ENCODE assay signal across 8 cellular contexts in genomic region chrX:49054073-49054762, GRCh38. TPM values are rescaled to one million over a fixed set of nuclear protein-coding genes. Genes with fewer than 3 reads are reported as not detected.
DNase-seq lines count a peak whose midpoint lies in the region; ATAC-seq and TF ChIP-seq lines count a peak whose summit lies in the region.

No MANE protein-coding gene starts in this region.

- H3K36me3 ChIP-seq in A673 (ENCODE audit: insufficient read depth, low read length, poor library complexity, severe bottlenecking) (no peaks in the 10 kb centered on the region), IMR-90 (ENCODE audit: control insufficient read depth, insufficient read depth, low read length) (no peaks in the 10 kb centered on the region)

- in situ Hi-C loops in IMR-90 (cut with MboI; ENCODE audit: low sequenced_read_pairs) = loop anchor here (25.0 kb wide), 1 partner anchor 92 kb away; the partner anchor contains the start of genes KCND1 and OTUD5

- TF ChIP-seq RAD21 in IMR-90 (IDR thresholded peaks at IDR 0.05; ENCODE audit: low read length) = no peak

- H3K9me1 ChIP-seq in IMR-90 (ENCODE audit: insufficient read depth, low read length) = no peaks in the 10 kb centered on the region; the same call in 1 of the 2 replicates

- DNase-seq in A673 (ENCODE audit: low spot score) (no peak), IMR-90 (no peak), naive B cell (no peak), NCI-H1048 (lab: John Stamatoyannopoulos, UW) (no peak), DMS 273 (lab: John Stamatoyannopoulos, UW; ENCODE audit: unreplicated experiment) (no peak)

- H3K27ac ChIP-seq in A673 (ENCODE audit: low read depth, low read length, poor library complexity, severe bottlenecking) (peak overlapping the region; percentile 83), IMR-90 (ENCODE audit: insufficient read depth, low read length) (no peak overlapping the region), cingulate gyrus (ENCODE audit: low read depth, low read length) (peak overlapping the region; percentile 65)

- H3K4ac ChIP-seq in IMR-90 (ENCODE audit: low read depth, low read length) = peak overlapping the region; percentile 72

- no peak for TF ChIP-seq POLR2A in IMR-90 (IDR thresholded peaks at IDR 0.05; ENCODE audit: low read depth, low read length)

- no peak overlapping the region for H2BK5ac ChIP-seq in IMR-90 (ENCODE audit: low read depth, low read length, poor library complexity, severe bottlenecking)

- no peaks in the 10 kb centered on the region for H3K27me3 Mint-ChIP-seq in naive B cell

- no peak overlapping the region for H2BK120ac ChIP-seq in IMR-90 (ENCODE audit: low read depth, low read length)

- H2AK9ac ChIP-seq in IMR-90 (replicated peaks; ENCODE audit: low read depth, low read length, poor library complexity) = no peak overlapping the region

- no peak overlapping the region for H2BK20ac ChIP-seq in IMR-90 (ENCODE audit: low read depth, low read length)

- no peaks in the 10 kb centered on the region for H4K20me1 ChIP-seq in IMR-90 (ENCODE audit: insufficient read depth, low read length)

- H3K27me3 ChIP-seq in A673 (replicated peaks; ENCODE audit: insufficient read depth, low read depth, low read length, poor library complexity) (no peaks in the 10 kb centered on the region), IMR-90 (ENCODE audit: control insufficient read depth, insufficient read depth, low read length) (no peaks in the 10 kb centered on the region)

- TF ChIP-seq CTCF in A673 (conservative IDR thresholded peaks at IDR 0.05; ENCODE audit: low read depth, low read length) (no peak), IMR-90 (conservative IDR thresholded peaks at IDR 0.05; ENCODE audit: low read depth, low read length) (no peak)

- H4K8ac ChIP-seq in IMR-90 (ENCODE audit: low read depth in 2 of 2, low read length in 2 of 2) = peak overlapping the region; percentile 53 to 96; a peak in 3 of 4 replicates

- H3K4me2 ChIP-seq in IMR-90 (ENCODE audit: low read depth, low read length) = peak overlapping the region; percentile 76

- H3K14ac ChIP-seq in IMR-90 (replicated peaks; ENCODE audit: low read depth, low read length) = peak overlapping the region; percentile 52

- H3K23ac ChIP-seq in IMR-90 (ENCODE audit: low read depth, low read length) = no peak overlapping the region

- POLR2A ChIA-PET in A673 (lab: Charles Lee; ENCODE audit: low non-redundant PET) (no interaction called here), IMR-90 (lab: Charles Lee; ENCODE audit: unreplicated experiment) (no interaction called here)

- H4K5ac ChIP-seq in IMR-90 (ENCODE audit: low read depth, low read length) = no peak overlapping the region

- H3K4me1 ChIP-seq in A673 (ENCODE audit: insufficient read depth, low read length, poor library complexity, severe bottlenecking) (no peaks in the 10 kb centered on the region), IMR-90 (ENCODE audit: control insufficient read depth, insufficient read depth, low read length) (no peaks in the 10 kb centered on the region)

- WGBS in IMR-90 (ENCODE audit: extremely low coverage in 2 of 2, insufficient read length in 1 of 2), 2 experiments = 56% methylated on average over 5 of the region's 5 CpGs; no CpG with 5 or more reads in 1 of the 2 experiments

- BruUV-seq in A673 (replicated peaks; lab: Mats Ljungman, UMichigan) (no TSS peak), IMR-90 (replicated peaks; lab: Mats Ljungman, UMichigan) (no TSS peak)

- H2BK15ac ChIP-seq in IMR-90 (ENCODE audit: low read depth, low read length) = no peak overlapping the region

- H3K18ac ChIP-seq in IMR-90 (ENCODE audit: low read depth, low read length) = no peak overlapping the region

- CTCF ChIA-PET in A673 (lab: Charles Lee) (no interaction called here), IMR-90 (lab: Yijun Ruan, JAX) (no interaction called here)

- H3K36me3 Mint-ChIP-seq in naive B cell = no peaks in the 10 kb centered on the region

- peak overlapping the region; percentile 76 to 93 (median 86) for H3K4me3 Mint-ChIP-seq in naive B cell

- H3K4me3 ChIP-seq in A673 (ENCODE audit: low read depth, low read length, poor library complexity, severe bottlenecking) (peak overlapping the region; percentile 66), IMR-90 (ENCODE audit: insufficient read depth, low read depth, low read length) (peak overlapping the region; percentile 54)

- ATAC-seq in IMR-90 (ENCODE audit: low read depth) (no peak), naive B cell (ENCODE audit: low read depth in 2 of 2) (no peak), GM18873 (IDR thresholded peaks at IDR 0.05; ENCODE audit: low FRiP score, unreplicated experiment) (no peak), GM21447 (IDR thresholded peaks at IDR 0.05; ENCODE audit: unreplicated experiment) (no peak)

- peaks cover 5 to 7% of the 10 kb centered on the region in 2 experiments; a peak in 2 of 4 replicates for H3K79me1 ChIP-seq in IMR-90 (ENCODE audit: low read depth in 1 of 2, low read length in 2 of 2)

- peak overlapping the region; percentile 0; the same call in 1 of the 2 replicates for H2AK5ac ChIP-seq in IMR-90 (ENCODE audit: low read depth, low read length)

- no peak overlapping the region for H3K56ac ChIP-seq in IMR-90 (ENCODE audit: extremely low read depth, insufficient read depth, low read length)

- peak overlapping the region; percentile 61; the same call in 1 of the 2 replicates for H4K91ac ChIP-seq in IMR-90 (ENCODE audit: insufficient read depth, low read depth, low read length)

- dilution Hi-C loops in IMR-90 (cut with HindIII; ENCODE audit: low sequenced_read_pairs, unreplicated experiment) = no loop called here

- peaks cover 0 to 14% (median 0%) of the 10 kb centered on the region in 7 donors for H3K9me3 Mint-ChIP-seq in naive B cell

- H3K4me1 Mint-ChIP-seq in naive B cell = peaks cover 17 to 27% (median 23%) of the 10 kb centered on the region in 3 donors

- H2AFZ ChIP-seq in IMR-90 (replicated peaks; ENCODE audit: low read length, poor library complexity) = peak overlapping the region; percentile 85

- H3K27ac Mint-ChIP-seq in naive B cell = peak overlapping the region; percentile 81 to 97 (median 90)

- H3K9me3 ChIP-seq in A673 (ENCODE audit: low read depth, low read length, poor library complexity, severe bottlenecking) (no peaks in the 10 kb centered on the region), IMR-90 (ENCODE audit: control insufficient read depth, insufficient read depth, low read length) (no peaks in the 10 kb centered on the region; the same call in 1 of the 2 replicates)

- intact Hi-C loops in A673 (cut with micrococcal nuclease; ENCODE audit: unreplicated experiment) = no loop called here
- intact Hi-C loops in IMR-90 (cut with micrococcal nuclease) = no loop called here

- H3K9ac ChIP-seq in IMR-90 (ENCODE audit: low read depth, low read length) = peak overlapping the region; percentile 29; the same call in 1 of the 2 replicates

TF ChIP-seq in IMR-90, 13 proteins besides CTCF, POLR2A, EP300 and RAD21:
- TF ChIP-seq NFE2L2 (IDR thresholded peaks at IDR 0.05; ENCODE audit: low read depth, low read length) = no peak
- no peak for TF ChIP-seq FOS (IDR thresholded peaks at IDR 0.05; ENCODE audit: low read depth, low read length)
- TF ChIP-seq MAZ (IDR thresholded peaks at IDR 0.05; ENCODE audit: borderline replicate concordance, low read depth, low read length) = no peak
- TF ChIP-seq ELK1 (IDR thresholded peaks at IDR 0.05; ENCODE audit: borderline replicate concordance, low read depth, low read length) = no peak

RNA-seq across cellular contexts. Expression of gene CCDC120, which starts 4.6 kb away (rescaled TPM):
- total RNA-seq in A673 (2021) = 11.9 and 13.0 TPM in 2 replicates
- total RNA-seq in IMR-90 (2012; rRNA removed) = under 0.01 and 0.18 TPM in 2 replicates
- 2.0 and 2.2 TPM in 2 replicates for polyA plus RNA-seq in IMR-90 (2012; rRNA removed)
- polyA plus RNA-seq in IMR-90 (2012; cell fraction: cytosol; rRNA removed) = 1.4 and 1.8 TPM in 2 replicates
- polyA plus RNA-seq in IMR-90 (2012; cell fraction: nucleus; rRNA removed; ENCODE audit: low replicate concordance) = 8.4 and 10.5 TPM in 2 replicates
- 1 to 10 TPM in 1 of 6 donors, under 1 TPM in 4, not detected in 1; 0.62 to 1.7 (median 0.79) TPM for polyA plus RNA-seq in naive B cell (ENCODE audit: low read depth in 6 of 6)

RNA-seq across cellular contexts. Expression of gene TFE3, which starts 11.1 kb away (rescaled TPM):
- total RNA-seq in A673 (2021) (49.5 and 56.8 TPM in 2 replicates), IMR-90 (2012; rRNA removed) (23.9 and 24.4 TPM in 2 replicates)
- polyA plus RNA-seq in IMR-90 (2012; rRNA removed) (40.5 and 43.6 TPM in 2 replicates), naive B cell (ENCODE audit: low read depth in 6 of 6) (10 to 100 TPM in 1 of 6 donors, 1 to 10 TPM in 5; 4.5 to 11.4 (median 6.1) TPM)
- polyA plus RNA-seq in IMR-90 (2012; cell fraction: cytosol; rRNA removed) = 33.3 and 43.9 TPM in 2 replicates
- polyA plus RNA-seq in IMR-90 (2012; cell fraction: nucleus; rRNA removed; ENCODE audit: low replicate concordance) = 41.0 and 57.8 TPM in 2 replicates

RNA-seq across cellular contexts. Expression of gene PRAF2, which starts 19.6 kb away (rescaled TPM):
- 21.3 and 24.3 TPM in 2 replicates for total RNA-seq in A673 (2021)
- 3.8 and 5.0 TPM in 2 replicates for total RNA-seq in IMR-90 (2012; rRNA removed)
- 65.5 and 71.1 TPM in 2 replicates for polyA plus RNA-seq in IMR-90 (2012; rRNA removed)
- polyA plus RNA-seq in IMR-90 (2012; cell fraction: cytosol; rRNA removed) = 78.8 and 141 TPM in 2 replicates
- 28.6 and 59.4 TPM in 2 replicates for polyA plus RNA-seq in IMR-90 (2012; cell fraction: nucleus; rRNA removed; ENCODE audit: low replicate concordance)
- 10 to 100 TPM; 25.5 to 49.0 (median 38.8) TPM for polyA plus RNA-seq in naive B cell (ENCODE audit: low read depth in 6 of 6)

RNA-seq across cellular contexts. Expression of gene WDR45, which starts 25.5 kb away (rescaled TPM):
- 31.8 and 40.5 TPM in 2 replicates for total RNA-seq in A673 (2021)
- total RNA-seq in IMR-90 (2012; rRNA removed) = 25.3 and 40.7 TPM in 2 replicates
- 67.4 and 71.5 TPM in 2 replicates for polyA plus RNA-seq in IMR-90 (2012; rRNA removed)
- 67.3 and 74.2 TPM in 2 replicates for polyA plus RNA-seq in IMR-90 (2012; cell fraction: cytosol; rRNA removed)
- 333 and 355 TPM in 2 replicates for polyA plus RNA-seq in IMR-90 (2012; cell fraction: nucleus; rRNA removed; ENCODE audit: low replicate concordance)
- 10 to 100 TPM; 50.0 to 84.9 (median 57.4) TPM for polyA plus RNA-seq in naive B cell (ENCODE audit: low read depth in 6 of 6)

RNA-seq across cellular contexts. Expression of gene GRIPAP1, which starts 52.2 kb away (rescaled TPM):
- total RNA-seq in A673 (2021) (64.0 and 65.6 TPM in 2 replicates), IMR-90 (2012; rRNA removed) (17.9 and 20.8 TPM in 2 replicates)
- polyA plus RNA-seq in IMR-90 (2012; rRNA removed) (21.4 and 25.0 TPM in 2 replicates), naive B cell (ENCODE audit: low read depth in 6 of 6) (10 to 100 TPM in 5 of 6 donors, 1 to 10 TPM in 1; 9.3 to 26.8 (median 13.6) TPM)
- 14.3 and 14.7 TPM in 2 replicates for polyA plus RNA-seq in IMR-90 (2012; cell fraction: cytosol; rRNA removed)
- 70.1 and 115 TPM in 2 replicates for polyA plus RNA-seq in IMR-90 (2012; cell fraction: nucleus; rRNA removed; ENCODE audit: low replicate concordance)

Comparison
In these comparisons a context has a peak if more than half of its experiments do, and no peak if none do; other contexts are left out.
1. RNA of gene CCDC120, which starts 4.6 kb away (total RNA-seq): 11.9 to 13.0 TPM in A673; under 0.01 to 0.18 TPM in IMR-90; every median in the first group is over 10 times any median in the second.